In the genomic region with DNA sequence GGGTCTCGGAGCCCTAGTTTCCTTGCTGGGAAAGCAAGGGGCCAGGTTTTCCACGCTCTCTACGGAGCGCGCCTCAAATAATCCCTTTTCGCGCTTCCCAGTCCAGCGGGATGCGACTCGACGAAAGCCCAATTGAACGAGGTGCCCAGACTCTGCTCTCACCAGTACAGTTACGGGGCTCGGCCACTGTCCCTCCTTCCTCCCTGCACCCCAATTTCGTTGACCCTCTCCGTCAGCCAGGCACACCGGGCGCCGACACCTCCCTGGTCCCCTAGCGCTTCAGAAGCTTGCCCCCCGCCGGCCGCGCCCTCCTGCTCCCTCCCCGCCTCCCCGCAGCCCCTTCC, we compare ENCODE assay signal across 8 cellular contexts. TPM values are rescaled to one million over a fixed set of nuclear protein-coding genes. Genes with fewer than 3 reads are reported as not detected.
DNase-seq lines count a peak whose midpoint lies in the region; ATAC-seq, FAIRE-seq and TF ChIP-seq lines count a peak whose summit lies in the region.

No MANE protein-coding gene starts in this region.

- H3K4me3 ChIP-seq in H1 (ENCODE audit: extremely low read depth in 1 of 4, insufficient read depth in 2 of 4, low read depth in 3 of 4, low read length in 4 of 4) = peak overlapping the region; percentile 81 to 88 (median 85)

- H4K8ac ChIP-seq in H1 (ENCODE audit: extremely low read depth, insufficient read depth, low read length) = peak overlapping the region; percentile 36; the same call in 1 of the 2 replicates

- no peak overlapping the region for H4K5ac ChIP-seq in H1 (ENCODE audit: insufficient read length, low read depth, low read length)

- H3K4ac ChIP-seq in H1 (replicated peaks; ENCODE audit: insufficient read length, low read depth, low read length) = peak overlapping the region; percentile 72

- peaks cover 50% of the 10 kb centered on the region for H3K4me1 Mint-ChIP-seq in nephron progenitor cell

- H3K27ac Mint-ChIP-seq in nephron progenitor cell = no peak overlapping the region

- POLR2A ChIA-PET in H1 (lab: Charles Lee; ENCODE audit: partially characterized antibody) = interaction anchor here (1.1 to 10.7 kb wide), 4 partner anchors 10 to 107 kb away, joined by 3 to 124 read pairs (median 5); a partner anchor contains a TSS

- peaks cover 5% of the 10 kb centered on the region for H3K36me3 Mint-ChIP-seq in nephron progenitor cell (ENCODE audit: low read depth)

- no peaks in the 10 kb centered on the region for H3K36me3 ChIP-seq in H1 (ENCODE audit: control insufficient read depth in 2 of 4, insufficient read depth in 4 of 4, low read length in 3 of 4)

- DNase-seq in NCI-H526 treated with DMSO at 0.1 percent for 48 hours (lab: John Stamatoyannopoulos, UW) (peak; percentile 60), H1 (ENCODE audit: low read depth in 1 of 2, low spot score in 2 of 2) (no peak), nephron progenitor cell (no peak), C1 segment of cervical spinal cord (lab: John Stamatoyannopoulos, UW) (no peak), HUDEP-2 (lab: John Stamatoyannopoulos, UW; ENCODE audit: unreplicated experiment in 76 of 76) (no peak), AG20443 (ENCODE audit: low spot score) (no peak)
- no peak for DNase-seq in stimulated activated CD4-positive, alpha-beta T cell treated with anti-CD3 and anti-CD28 coated beads, Interleukin-15, amount 100 ng/mL, for 24 hours

- FAIRE-seq in H1 (lab: Jason Lieb, UNC) = no peak

- no peak overlapping the region for H2BK20ac ChIP-seq in H1 (ENCODE audit: low read length)

- H3K23ac ChIP-seq in H1 (ENCODE audit: insufficient read length) = no peak overlapping the region

- no peaks in the 10 kb centered on the region for H4K20me1 ChIP-seq in H1 (replicated peaks in 1 of 2; ENCODE audit: control insufficient read depth in 1 of 2, insufficient read depth in 2 of 2, low read length in 2 of 2)

- no peak for TF ChIP-seq EP300 in H1 (IDR thresholded peaks at IDR 0.05; ENCODE audit: borderline replicate concordance in 1 of 2, low read depth in 2 of 2, low read length in 2 of 2)

- H3K18ac ChIP-seq in H1 (ENCODE audit: extremely low read depth, low read length) = 0 out of 2 replicates have a peak overlapping the region, but pooled peaks have one; percentile 39

- no peak for TF ChIP-seq RAD21 in H1 (IDR thresholded peaks at IDR 0.05 in 1 of 2, conservative IDR thresholded peaks at IDR 0.05 in 1 of 2; ENCODE audit: low read depth in 2 of 2, low read length in 2 of 2)

- H2AFZ ChIP-seq in H1 (ENCODE audit: low read length) = peak overlapping the region; percentile 38; the same call in 1 of the 2 replicates

- WGBS in H1 (ENCODE audit: extremely low coverage in 1 of 2, insufficient coverage in 1 of 2, insufficient read length in 1 of 2, insufficient replicate concordance in 2 of 2, low coverage in 1 of 2, low lambda C conversion rate in 2 of 2, missing lambda C conversion rate in 1 of 2), 2 experiments = 4% methylated on average over 15 of the region's 26 CpGs; no CpG with 5 or more reads in 1 of the 2 experiments

- H3K14ac ChIP-seq in H1 (ENCODE audit: insufficient read length) = no peak overlapping the region

- H4K91ac ChIP-seq in H1 (replicated peaks; ENCODE audit: insufficient read length, low read length) = peak overlapping the region; percentile 63

- CTCF ChIA-PET in H1 (lab: Charles Lee; ENCODE audit: partially characterized antibody) = interaction anchor here (1.6 to 4.7 kb wide), 3 partner anchors 11 to 118 kb away, joined by 4 to 54 read pairs (median 12); no protein-coding TSS in a partner anchor

- H2BK120ac ChIP-seq in H1 (replicated peaks; ENCODE audit: low read depth, low read length) = no peak overlapping the region

- peaks cover 0 to 17% (median 8%) of the 10 kb centered on the region in 4 experiments; a peak in 5 of 7 replicates for H3K27me3 ChIP-seq in H1 (replicated peaks in 1 of 4; ENCODE audit: control insufficient read depth in 3 of 4, extremely low read depth in 1 of 4, insufficient read depth in 3 of 4, low read length in 3 of 4)

- H3K4me1 ChIP-seq in H1 (replicated peaks in 1 of 4; ENCODE audit: control insufficient read depth in 3 of 4, insufficient read depth in 4 of 4, low read length in 3 of 4) = peaks cover 15 to 31% (median 21%) of the 10 kb centered on the region in 4 experiments

- TF ChIP-seq CTCF in H1 (IDR thresholded peaks at IDR 0.05; ENCODE audit: control extremely low read depth in 1 of 3, insufficient read depth in 1 of 3, low read depth in 1 of 3, low read length in 3 of 3) (no peak), nephron progenitor cell (IDR thresholded peaks at IDR 0.05) (no peak)

- H3K79me2 ChIP-seq in H1 (ENCODE audit: control insufficient read depth in 1 of 2, insufficient read depth in 2 of 2, low read length in 2 of 2) = no peaks in the 10 kb centered on the region

- peak; percentile 6 for ATAC-seq in GM18505 (IDR thresholded peaks at IDR 0.05; ENCODE audit: unreplicated experiment)

- no peak overlapping the region for H3K27ac ChIP-seq in H1 (ENCODE audit: low read depth, low read length)

- no peak overlapping the region for H2BK5ac ChIP-seq in H1 (ENCODE audit: low read depth, low read length)

- H3K9me3 Mint-ChIP-seq in nephron progenitor cell = no peaks in the 10 kb centered on the region

- H3K56ac ChIP-seq in H1 (replicated peaks; ENCODE audit: insufficient read length, low read depth, low read length) = no peak overlapping the region

- H3K4me3 Mint-ChIP-seq in nephron progenitor cell = peak overlapping the region; percentile 87

- peaks cover 20% of the 10 kb centered on the region for H3K27me3 Mint-ChIP-seq in nephron progenitor cell (ENCODE audit: low read depth, poor library complexity)

- peak overlapping the region; percentile 98 to 100 for H3K4me2 ChIP-seq in H1 (ENCODE audit: insufficient read depth in 1 of 2, low read depth in 2 of 2, low read length in 2 of 2)

- peaks cover 5% of the 10 kb centered on the region; the same call in 1 of the 2 replicates for H3K79me1 ChIP-seq in H1 (ENCODE audit: low read depth, low read length)

- peaks cover 16% of the 10 kb centered on the region for H3K23me2 ChIP-seq in H1 (ENCODE audit: low read depth, low read length)

- TF ChIP-seq POLR2A in GM18505 (IDR thresholded peaks at IDR 0.05; ENCODE audit: borderline replicate concordance, extremely low read depth, insufficient read depth, insufficient read length) (no peak), H1 (IDR thresholded peaks at IDR 0.05; ENCODE audit: control extremely low read depth in 1 of 2, low read depth in 2 of 2, low read length in 2 of 2) (no peak)

- peak overlapping the region in 3 of 4 experiments; percentile 54 to 63 (median 59); a peak in 6 of 7 replicates for H3K9ac ChIP-seq in H1 (replicated peaks in 1 of 4; ENCODE audit: extremely low read depth in 1 of 4, low read depth in 3 of 4, low read length in 3 of 4)

- H2BK12ac ChIP-seq in H1 (ENCODE audit: low read depth, low read length) = no peak overlapping the region

- H2AK5ac ChIP-seq in H1 (ENCODE audit: low read depth, low read length) = no peak overlapping the region

- no peaks in the 10 kb centered on the region for H3K9me3 ChIP-seq in H1 (ENCODE audit: insufficient read depth in 2 of 2, low read depth in 1 of 2, low read length in 1 of 2)

- H2BK15ac ChIP-seq in H1 (ENCODE audit: low read length) = 0 out of 2 replicates have a peak overlapping the region, but pooled peaks have one; percentile 49

RNA-seq across cellular contexts. Expression of a gene that starts 0.4 kb away (rescaled TPM):
- 15.7 and 17.5 TPM in 2 replicates for total RNA-seq in H1 (2021; fragmentation: NEBNext Ultra II Directional; extraction: Animal tissue kit (Norgen Biotek cat#: 25700))
- polyA plus RNA-seq in H1 (2011; rRNA removed) = 12.2 and 22.7 TPM in 2 replicates
- 15.0 TPM for polyA plus RNA-seq in H1 (2011; cell fraction: cytosol; rRNA removed)
- polyA plus RNA-seq in H1 (2011; cell fraction: nucleus; rRNA removed) = 50.4 TPM
- 13.6 to 18.5 TPM (median 15.0 TPM) in 4 replicates for polyA plus RNA-seq in H1 (2012, experiment 1 of 2)
- polyA plus RNA-seq in H1 (2012, experiment 2 of 2) = 30.6 TPM
- polyA plus RNA-seq in H1 (2013, experiment 1 of 2) = 18.2 TPM
- polyA plus RNA-seq in H1 (2013, experiment 2 of 2) = 17.2 TPM
- 10.1 and 14.8 TPM in 2 replicates for polyA minus RNA-seq in H1 (2011; rRNA and poly(A)+ RNA removed)
- polyA minus RNA-seq in H1 (2011; cell fraction: cytosol; rRNA and poly(A)+ RNA removed) = 7.6 TPM
- 24.1 TPM for polyA minus RNA-seq in H1 (2011; cell fraction: nucleus; rRNA and poly(A)+ RNA removed)

RNA-seq across cellular contexts. Expression of a gene that starts 10.4 kb away (rescaled TPM):
- not detected in 2 replicates for total RNA-seq in H1 (2021; fragmentation: NEBNext Ultra II Directional; extraction: Animal tissue kit (Norgen Biotek cat#: 25700))
- not detected in 2 replicates for polyA plus RNA-seq in H1 (2011; rRNA removed)
- not detected for polyA plus RNA-seq in H1 (2011; cell fraction: cytosol; rRNA removed)
- not detected for polyA plus RNA-seq in H1 (2011; cell fraction: nucleus; rRNA removed)
- polyA plus RNA-seq in H1 (2012, experiment 1 of 2) = 0.30 to 0.33 TPM (median 0.31 TPM) in 3 of 4 replicates, not detected in the other
- 0.21 TPM for polyA plus RNA-seq in H1 (2012, experiment 2 of 2)
- polyA plus RNA-seq in H1 (2013, experiment 1 of 2) = not detected
- polyA plus RNA-seq in H1 (2013, experiment 2 of 2) = not detected
- polyA minus RNA-seq in H1 (2011; rRNA and poly(A)+ RNA removed) = not detected in 2 replicates
- not detected for polyA minus RNA-seq in H1 (2011; cell fraction: cytosol; rRNA and poly(A)+ RNA removed)
- polyA minus RNA-seq in H1 (2011; cell fraction: nucleus; rRNA and poly(A)+ RNA removed) = not detected

RNA-seq across cellular contexts. Expression of a gene that starts 19.7 kb away (rescaled TPM):
- total RNA-seq in H1 (2021; fragmentation: NEBNext Ultra II Directional; extraction: Animal tissue kit (Norgen Biotek cat#: 25700)) = 4.9 and 6.0 TPM in 2 replicates
- 2.4 and 2.5 TPM in 2 replicates for polyA plus RNA-seq in H1 (2011; rRNA removed)
- polyA plus RNA-seq in H1 (2011; cell fraction: cytosol; rRNA removed) = 4.3 TPM
- 5.4 TPM for polyA plus RNA-seq in H1 (2011; cell fraction: nucleus; rRNA removed)
- polyA plus RNA-seq in H1 (2012, experiment 1 of 2) = 4.8 to 6.5 TPM (median 6.0 TPM) in 4 replicates
- 4.9 TPM for polyA plus RNA-seq in H1 (2012, experiment 2 of 2)
- polyA plus RNA-seq in H1 (2013, experiment 1 of 2) = 3.3 TPM
- 3.2 TPM for polyA plus RNA-seq in H1 (2013, experiment 2 of 2)
- polyA minus RNA-seq in H1 (2011; rRNA and poly(A)+ RNA removed) = 5.1 and 7.4 TPM in 2 replicates
- 4.3 TPM for polyA minus RNA-seq in H1 (2011; cell fraction: cytosol; rRNA and poly(A)+ RNA removed)
- 4.1 TPM for polyA minus RNA-seq in H1 (2011; cell fraction: nucleus; rRNA and poly(A)+ RNA removed)

RNA-seq across cellular contexts. Expression of a gene that starts 19.9 kb away (rescaled TPM):
- total RNA-seq in H1 (2021; fragmentation: NEBNext Ultra II Directional; extraction: Animal tissue kit (Norgen Biotek cat#: 25700)) = 44.5 and 46.2 TPM in 2 replicates
- polyA plus RNA-seq in H1 (2011; rRNA removed) = 13.6 and 17.3 TPM in 2 replicates
- polyA plus RNA-seq in H1 (2011; cell fraction: cytosol; rRNA removed) = 24.2 TPM
- polyA plus RNA-seq in H1 (2011; cell fraction: nucleus; rRNA removed) = 34.6 TPM
- polyA plus RNA-seq in H1 (2012, experiment 1 of 2) = 47.7 to 56.4 TPM (median 51.1 TPM) in 4 replicates
- 39.8 TPM for polyA plus RNA-seq in H1 (2012, experiment 2 of 2)
- 46.5 TPM for polyA plus RNA-seq in H1 (2013, experiment 1 of 2)
- 43.1 TPM for polyA plus RNA-seq in H1 (2013, experiment 2 of 2)
- 8.7 and 9.6 TPM in 2 replicates for polyA minus RNA-seq in H1 (2011; rRNA and poly(A)+ RNA removed)
- 8.2 TPM for polyA minus RNA-seq in H1 (2011; cell fraction: cytosol; rRNA and poly(A)+ RNA removed)
- 6.5 TPM for polyA minus RNA-seq in H1 (2011; cell fraction: nucleus; rRNA and poly(A)+ RNA removed)

RNA-seq across cellular contexts. Expression of a gene that starts 29.7 kb away (rescaled TPM):
- total RNA-seq in H1 (2021; fragmentation: NEBNext Ultra II Directional; extraction: Animal tissue kit (Norgen Biotek cat#: 25700)) = not detected in 2 replicates
- polyA plus RNA-seq in H1 (2011; rRNA removed) = 0.42 and 0.63 TPM in 2 replicates
- 0.27 TPM for polyA plus RNA-seq in H1 (2011; cell fraction: cytosol; rRNA removed)
- 0.74 TPM for polyA plus RNA-seq in H1 (2011; cell fraction: nucleus; rRNA removed)
- 1.1 to 1.2 TPM in 2 of 4 replicates, not detected in the others for polyA plus RNA-seq in H1 (2012, experiment 1 of 2)
- not detected for polyA plus RNA-seq in H1 (2012, experiment 2 of 2)
- polyA plus RNA-seq in H1 (2013, experiment 1 of 2) = not detected
- 0.17 TPM for polyA plus RNA-seq in H1 (2013, experiment 2 of 2)
- not detected in 2 replicates for polyA minus RNA-seq in H1 (2011; rRNA and poly(A)+ RNA removed)
- polyA minus RNA-seq in H1 (2011; cell fraction: cytosol; rRNA and poly(A)+ RNA removed) = not detected
- not detected for polyA minus RNA-seq in H1 (2011; cell fraction: nucleus; rRNA and poly(A)+ RNA removed)
